1 cellular context compared by ENCODE assay signal in the genomic region with DNA sequence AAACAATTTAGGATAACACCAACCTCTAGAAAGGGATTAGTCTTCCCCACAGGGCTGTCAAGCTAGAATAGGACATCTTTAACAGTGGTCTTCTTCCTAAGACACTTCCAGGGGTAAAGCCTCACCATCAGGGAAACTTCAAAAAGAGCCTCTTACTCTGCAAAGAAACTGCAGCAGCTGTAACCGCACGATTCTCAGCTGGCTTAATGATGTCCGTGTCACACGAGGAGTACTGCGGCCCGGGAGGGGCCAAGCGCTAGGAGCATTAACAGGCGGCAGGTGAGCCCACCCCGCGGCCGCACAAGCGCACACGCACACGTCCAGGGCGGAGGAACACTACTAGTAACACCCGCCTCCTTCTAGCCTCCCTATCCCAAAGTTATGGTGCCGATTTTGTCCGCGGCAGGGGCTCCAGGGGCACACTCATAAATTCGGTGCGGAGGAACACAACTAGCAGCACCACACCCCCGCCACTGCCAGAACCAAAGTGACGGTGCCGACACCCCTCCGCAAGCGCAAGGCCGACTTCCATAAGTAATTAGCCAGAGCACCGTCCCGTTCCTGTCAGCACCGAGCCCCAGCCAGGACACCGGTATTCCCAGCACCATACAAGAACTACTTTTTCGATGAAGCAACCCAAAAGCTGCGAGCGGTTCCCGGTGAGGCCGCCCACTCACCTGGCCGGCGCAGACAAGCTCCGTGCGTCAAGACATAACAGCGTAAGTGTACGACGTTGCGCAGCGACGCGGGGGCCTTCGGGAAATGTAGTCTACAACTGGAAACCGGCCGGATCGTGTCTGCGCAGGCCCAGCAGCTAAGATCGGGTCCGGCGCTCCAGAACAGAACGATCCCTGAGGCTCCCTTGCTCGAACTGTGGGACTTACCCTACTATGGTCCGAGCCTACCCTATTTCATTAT.
TF ChIP-seq lines count a peak whose summit lies in the region.

Gene ZNF540, plus strand, starts transcription at position 813 of the 918 bp plus-strand sequence. CDS start 3,572 bp downstream, outside the sequence.
Gene ZNF571, minus strand, starts transcription at position 729 of the 918 bp plus-strand sequence. CDS start 8,116 bp downstream, outside the sequence.

TF ChIP-seq in GM12878, 131 proteins besides CTCF, POLR2A, EP300 and RAD21 (continued from another document):
- TF ChIP-seq PAX8 (IDR thresholded peaks at IDR 0.05): no peak
- peak; percentile 79 for TF ChIP-seq ATF7 (IDR thresholded peaks at IDR 0.05; ENCODE audit: low read depth)
- no peak for TF ChIP-seq ZNF207 (IDR thresholded peaks at IDR 0.05; ENCODE audit: borderline replicate concordance)
- peak; percentile 72 to 85 for TF ChIP-seq IKZF2 (IDR thresholded peaks at IDR 0.05)
- TF ChIP-seq, protein P1, sequence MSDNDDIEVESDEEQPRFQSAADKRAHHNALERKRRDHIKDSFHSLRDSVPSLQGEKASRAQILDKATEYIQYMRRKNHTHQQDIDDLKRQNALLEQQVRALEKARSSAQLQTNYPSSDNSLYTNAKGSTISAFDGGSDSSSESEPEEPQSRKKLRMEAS (IDR thresholded peaks at IDR 0.05; ENCODE audit: low read depth, low read length): no peak
- no peak for TF ChIP-seq ZNF384 (IDR thresholded peaks at IDR 0.05; ENCODE audit: borderline replicate concordance, low read depth, low read length)
- no peak for TF ChIP-seq E2F8 (IDR thresholded peaks at IDR 0.05; ENCODE audit: low read depth, partially characterized antibody)
- no peak for TF ChIP-seq GABPA (IDR thresholded peaks at IDR 0.05; ENCODE audit: low read depth)
- TF ChIP-seq SREBF2 (IDR thresholded peaks at IDR 0.05; ENCODE audit: low read length): no peak
- TF ChIP-seq MTA3 (IDR thresholded peaks at IDR 0.05; ENCODE audit: borderline replicate concordance, low read length): no peak
- TF ChIP-seq SMARCA5 (IDR thresholded peaks at IDR 0.05): no peak
- TF ChIP-seq ZNF24 (IDR thresholded peaks at IDR 0.05): no peak
- no peak for TF ChIP-seq TCF3 (IDR thresholded peaks at IDR 0.05; ENCODE audit: borderline replicate concordance, insufficient read depth, low read depth, low read length)
- TF ChIP-seq, protein P2, sequence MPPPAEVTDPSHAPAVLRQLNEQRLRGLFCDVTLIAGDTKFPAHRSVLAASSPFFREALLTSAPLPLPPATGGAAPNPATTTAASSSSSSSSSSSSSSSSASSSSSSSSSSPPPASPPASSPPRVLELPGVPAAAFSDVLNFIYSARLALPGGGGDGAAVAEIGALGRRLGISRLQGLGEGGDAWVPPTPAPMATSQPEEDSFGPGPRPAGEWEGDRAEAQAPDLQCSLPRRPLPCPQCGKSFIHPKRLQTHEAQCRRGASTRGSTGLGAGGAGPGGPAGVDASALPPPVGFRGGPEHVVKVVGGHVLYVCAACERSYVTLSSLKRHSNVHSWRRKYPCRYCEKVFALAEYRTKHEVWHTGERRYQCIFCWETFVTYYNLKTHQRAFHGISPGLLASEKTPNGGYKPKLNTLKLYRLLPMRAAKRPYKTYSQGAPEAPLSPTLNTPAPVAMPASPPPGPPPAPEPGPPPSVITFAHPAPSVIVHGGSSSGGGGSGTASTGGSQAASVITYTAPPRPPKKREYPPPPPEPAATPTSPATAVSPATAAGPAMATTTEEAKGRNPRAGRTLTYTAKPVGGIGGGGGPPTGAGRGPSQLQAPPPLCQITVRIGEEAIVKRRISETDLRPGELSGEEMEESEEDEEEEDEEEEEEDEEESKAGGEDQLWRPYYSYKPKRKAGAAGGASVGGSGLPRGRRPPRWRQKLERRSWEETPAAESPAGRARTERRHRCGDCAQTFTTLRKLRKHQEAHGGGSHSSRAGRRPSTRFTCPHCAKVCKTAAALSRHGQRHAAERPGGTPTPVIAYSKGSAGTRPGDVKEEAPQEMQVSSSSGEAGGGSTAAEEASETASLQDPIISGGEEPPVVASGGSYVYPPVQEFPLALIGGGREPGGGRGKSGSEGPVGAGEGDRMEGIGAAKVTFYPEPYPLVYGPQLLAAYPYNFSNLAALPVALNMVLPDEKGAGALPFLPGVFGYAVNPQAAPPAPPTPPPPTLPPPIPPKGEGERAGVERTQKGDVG (CRISPR knock-in tag; IDR thresholded peaks at IDR 0.05): no peak
- no peak for TF ChIP-seq WRNIP1 (IDR thresholded peaks at IDR 0.05; ENCODE audit: borderline replicate concordance, low read depth, low read length)
